In the genomic region with DNA sequence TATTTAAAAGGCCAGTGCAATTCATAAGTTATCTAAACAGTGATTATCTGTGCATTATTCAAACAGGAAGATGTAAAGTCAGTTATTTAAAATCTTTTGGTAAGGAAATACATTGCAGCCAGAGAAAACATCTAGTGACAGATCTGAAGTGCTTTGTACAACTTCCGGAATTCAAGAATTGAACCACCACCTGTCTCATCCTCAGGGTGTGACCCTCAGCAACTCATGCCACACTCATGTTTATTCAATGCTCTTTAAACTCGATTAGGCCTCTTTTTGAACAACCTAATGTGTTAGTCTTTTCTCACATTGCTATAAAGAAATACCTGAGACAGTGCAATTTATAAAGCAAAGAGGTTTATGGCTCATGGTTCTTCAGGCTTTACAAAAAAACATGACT, we compare ENCODE assay signal across 18 cellular contexts.
DNase-seq lines count a peak whose midpoint lies in the region; ATAC-seq, FAIRE-seq and TF ChIP-seq lines count a peak whose summit lies in the region.
"Had no signal": no experiment of that assay in that cellular context is flagged by ENCODE, and none has a peak within 500 bp of the region (broad histone marks: within the 10 kb centered on the region; RNA-seq: fewer than 3 reads in every experiment).

No MANE protein-coding gene starts in this region.

- TF ChIP-seq CTCF in HepG2 (CRISPR knock-in tag; IDR thresholded peaks at IDR 0.05) (no peak), right lobe of liver (IDR thresholded peaks at IDR 0.05) (no peak), MM.1S (IDR thresholded peaks at IDR 0.05; ENCODE audit: low read length) (no peak)

- peaks cover 4% of the 10 kb centered on the region for H3K36me3 Mint-ChIP-seq in activated T-helper 2 cell treated with anti-CD3 and anti-CD28 coated beads, Interferon-gamma antibody, Interleukin-2, Interleukin-4, amounts not matched to agents 10 μg/mL and 5 μg/mL and 100 μg/mL, durations not matched to agents 14 hours and 24 hours and 36 hours (ENCODE audit: low read depth)

- peak overlapping the region; percentile 17 for H3K27ac Mint-ChIP-seq in activated T-helper 2 cell treated with anti-CD3 and anti-CD28 coated beads, Interferon-gamma antibody, Interleukin-2, Interleukin-4, amounts not matched to agents 10 μg/mL and 5 μg/mL and 100 μg/mL, durations not matched to agents 14 hours and 24 hours and 36 hours

- POLR2A ChIA-PET in HepG2 (lab: Yijun Ruan, JAX) = no interaction called here

- WGBS in HepG2 (ENCODE audit: low lambda C conversion rate) = 23% methylated on average over 2 of the region's 2 CpGs
- 54% methylated on average over 2 of the region's 2 CpGs for WGBS in right lobe of liver (ENCODE audit: insufficient coverage, low coverage, low lambda C conversion rate, missing lambda C conversion rate)

- no peak for ATAC-seq in HepG2
- no peak for ATAC-seq in right lobe of liver
- no peak for ATAC-seq in GM21529 (IDR thresholded peaks at IDR 0.05; ENCODE audit: unreplicated experiment)
- ATAC-seq in GM19397 (IDR thresholded peaks at IDR 0.05; ENCODE audit: unreplicated experiment) = no peak

- H3K27ac ChIP-seq in HepG2 (ENCODE audit: extremely low read length, insufficient read depth, low read length) = no peak overlapping the region
- no peak overlapping the region for H3K27ac ChIP-seq in right lobe of liver
- no peak overlapping the region for H3K27ac ChIP-seq in MM.1S (ENCODE audit: low read length)
- H3K27ac ChIP-seq: BLaER1, PC-9 had no signal

- peaks cover 45% of the 10 kb centered on the region for H3K4me1 Mint-ChIP-seq in activated T-helper 2 cell treated with anti-CD3 and anti-CD28 coated beads, Interferon-gamma antibody, Interleukin-2, Interleukin-4, amounts not matched to agents 10 μg/mL and 5 μg/mL and 100 μg/mL, durations not matched to agents 14 hours and 24 hours and 36 hours (ENCODE audit: low read depth)

- peak; percentile 20 for DNase-seq in NCI-H748 (lab: John Stamatoyannopoulos, UW; ENCODE audit: unreplicated experiment)
- no peak for DNase-seq in NCI-H748 treated with DMSO at 0.1 percent for 48 hours (lab: John Stamatoyannopoulos, UW)
- DNase-seq in HepG2 (ENCODE audit: low spot score) = no peak
- no peak for DNase-seq in right lobe of liver
- DNase-seq in activated T-helper 2 cell treated with anti-CD3 and anti-CD28 coated beads, Interferon-gamma antibody, Interleukin-2, Interleukin-4, amounts not matched to agents 10 μg/mL and 5 μg/mL and 100 μg/mL, durations not matched to agents 14 hours and 24 hours and 36 hours (ENCODE audit: low spot score) = no peak
- DNase-seq in MM.1S = no peak
- DNase-seq: 8988T, Caco-2, HCEC 1CT, MG63, NCI-H1105 treated with DMSO at 0.1 percent for 48 hours, NCI-H1930, NCI-H524, PC-9 had no signal

- TF ChIP-seq POLR2A in HepG2 (IDR thresholded peaks at IDR 0.05; ENCODE audit: insufficient read depth in 1 of 2, low read depth in 2 of 2, low read length in 2 of 2) = no peak
- TF ChIP-seq POLR2A in right lobe of liver (IDR thresholded peaks at IDR 0.05) = no peak

- H3K4me2 ChIP-seq in HepG2 (ENCODE audit: low read depth, low read length) = no peak overlapping the region
- H3K4me2 ChIP-seq in MM.1S (ENCODE audit: low read depth, low read length) = no peak overlapping the region
- H3K4me2 ChIP-seq: BLaER1, PC-9 had no signal

- no peaks in the 10 kb centered on the region for H3K4me1 ChIP-seq in HepG2 (ENCODE audit: insufficient read depth, low read length)
- no peaks in the 10 kb centered on the region for H3K4me1 ChIP-seq in right lobe of liver
- peaks cover 14% of the 10 kb centered on the region for H3K4me1 ChIP-seq in MM.1S (ENCODE audit: low read length)
- H3K4me1 ChIP-seq: Caco-2 had no signal

- H3K4me3 ChIP-seq in HepG2 (replicated peaks in 1 of 3; ENCODE audit: insufficient read depth in 1 of 3, low read depth in 2 of 3, low read length in 3 of 3) (no peak overlapping the region), right lobe of liver (no peak overlapping the region), MM.1S (ENCODE audit: low read length) (no peak overlapping the region)
- H3K4me3 ChIP-seq: BLaER1, MG63, PC-9 had no signal

- H3K9me3 ChIP-seq in HepG2 (ENCODE audit: low read length) = no peaks in the 10 kb centered on the region
- H3K9me3 ChIP-seq in right lobe of liver = no peaks in the 10 kb centered on the region
- no peaks in the 10 kb centered on the region for H3K9me3 ChIP-seq in MM.1S (replicated peaks; ENCODE audit: insufficient read depth, low read length)
- H3K9me3 ChIP-seq: BLaER1, Caco-2, MG63 had no signal

- no TSS peak for BruUV-seq in HepG2 (replicated peaks; lab: Mats Ljungman, UMichigan)

- no peaks in the 10 kb centered on the region for H3K9me3 Mint-ChIP-seq in activated T-helper 2 cell treated with anti-CD3 and anti-CD28 coated beads, Interferon-gamma antibody, Interleukin-2, Interleukin-4, amounts not matched to agents 10 μg/mL and 5 μg/mL and 100 μg/mL, durations not matched to agents 14 hours and 24 hours and 36 hours

- CTCF ChIA-PET in HepG2 (lab: Yijun Ruan, JAX; ENCODE audit: low intra/inter-chr PET ratio, low total read pairs) = no interaction called here

- H3K9me2 ChIP-seq in MM.1S (replicated peaks; ENCODE audit: insufficient read depth, low read length) = no peaks in the 10 kb centered on the region

- intact Hi-C loops in HepG2 (cut with micrococcal nuclease; ENCODE audit: unreplicated experiment) = no loop called here
- intact Hi-C loops in right lobe of liver (cut with DNase I) = no loop called here
- intact Hi-C loops in activated T-helper 2 cell treated with anti-CD3 and anti-CD28 coated beads, Interferon-gamma antibody, Interleukin-2, Interleukin-4, amounts not matched to agents 10 μg/mL and 5 μg/mL and 100 μg/mL, durations not matched to agents 14 hours and 24 hours and 36 hours (cut with micrococcal nuclease) = no loop called here

- no peaks in the 10 kb centered on the region for H3K27me3 Mint-ChIP-seq in activated T-helper 2 cell treated with anti-CD3 and anti-CD28 coated beads, Interferon-gamma antibody, Interleukin-2, Interleukin-4, amounts not matched to agents 10 μg/mL and 5 μg/mL and 100 μg/mL, durations not matched to agents 14 hours and 24 hours and 36 hours (ENCODE audit: low read depth)

- H3K79me2 ChIP-seq in HepG2 (ENCODE audit: insufficient read depth, low read length) = no peaks in the 10 kb centered on the region
- no peaks in the 10 kb centered on the region for H3K79me2 ChIP-seq in MM.1S (ENCODE audit: low read length)

- H4K20me1 ChIP-seq in HepG2 (ENCODE audit: insufficient read depth, low read length) = no peaks in the 10 kb centered on the region
- H4K20me1 ChIP-seq in MM.1S (ENCODE audit: insufficient read depth, low read length) = no peaks in the 10 kb centered on the region
- H4K20me1 ChIP-seq: BLaER1 had no signal

- H3K36me3 ChIP-seq in HepG2 (replicated peaks in 1 of 2; ENCODE audit: control insufficient read depth in 1 of 2, insufficient read depth in 2 of 2, low read length in 2 of 2) = no peaks in the 10 kb centered on the region
- H3K36me3 ChIP-seq in right lobe of liver = no peaks in the 10 kb centered on the region
- H3K36me3 ChIP-seq in MM.1S (replicated peaks; ENCODE audit: insufficient read depth, low read length) = no peaks in the 10 kb centered on the region
- H3K36me3 ChIP-seq: BLaER1, MG63 had no signal

- no peaks in the 10 kb centered on the region; the same call in 1 of the 2 replicates for H3F3A ChIP-seq in MM.1S (ENCODE audit: insufficient read depth, low read length)

- H3K27me3 ChIP-seq in HepG2 (ENCODE audit: control insufficient read depth in 1 of 2, insufficient read depth in 2 of 2, low read length in 2 of 2) (peaks cover 0 to 5% of the 10 kb centered on the region in 2 experiments; a peak in 1 of 5 replicates), right lobe of liver (no peaks in the 10 kb centered on the region), MM.1S (replicated peaks; ENCODE audit: insufficient read depth, low read length) (no peaks in the 10 kb centered on the region)
- H3K27me3 ChIP-seq: BLaER1, MG63 had no signal

- H2AFZ ChIP-seq in HepG2 (ENCODE audit: low read length) (no peak overlapping the region), MM.1S (ENCODE audit: low read length) (no peak overlapping the region)
- H2AFZ ChIP-seq: PC-9 had no signal

- TF ChIP-seq RAD21 in HepG2 (CRISPR knock-in tag; IDR thresholded peaks at IDR 0.05) = no peak

- H3K4me3 Mint-ChIP-seq in activated T-helper 2 cell treated with anti-CD3 and anti-CD28 coated beads, Interferon-gamma antibody, Interleukin-2, Interleukin-4, amounts not matched to agents 10 μg/mL and 5 μg/mL and 100 μg/mL, durations not matched to agents 14 hours and 24 hours and 36 hours (ENCODE audit: low read depth) = no peak overlapping the region

- in situ Hi-C loops in HepG2 (cut with HindIII; ENCODE audit: extremely low pct_ligation_motif_present, low pct_unique_long_range_greater_than_20kb) = no loop called here

- no peak for TF ChIP-seq EP300 in HepG2 (IDR thresholded peaks at IDR 0.05; ENCODE audit: low read depth in 2 of 2, low read length in 2 of 2)
- no peak for TF ChIP-seq EP300 in HepG2 (CRISPR knock-in tag; IDR thresholded peaks at IDR 0.05; ENCODE audit: borderline replicate concordance)

- H3K9ac ChIP-seq in HepG2 (ENCODE audit: insufficient read depth, low read depth, low read length) = no peak overlapping the region
- H3K9ac ChIP-seq in MM.1S (ENCODE audit: low read length) = no peak overlapping the region
- H3K9ac ChIP-seq: BLaER1 had no signal

- FAIRE-seq in HepG2 (lab: Jason Lieb, UNC) = peak; percentile 37
- FAIRE-seq: GM18507 had no signal

TF ChIP-seq in HepG2, 621 proteins besides CTCF, POLR2A, EP300 and RAD21:
- no peak for TF ChIP-seq JDP2 (CRISPR knock-in tag; IDR thresholded peaks at IDR 0.05; ENCODE audit: borderline replicate concordance)
TF ChIP-seq in HepG2: peak in this region for 0.
